Comparison of ENCODE assay signal across 23 cellular contexts in the genomic region with DNA sequence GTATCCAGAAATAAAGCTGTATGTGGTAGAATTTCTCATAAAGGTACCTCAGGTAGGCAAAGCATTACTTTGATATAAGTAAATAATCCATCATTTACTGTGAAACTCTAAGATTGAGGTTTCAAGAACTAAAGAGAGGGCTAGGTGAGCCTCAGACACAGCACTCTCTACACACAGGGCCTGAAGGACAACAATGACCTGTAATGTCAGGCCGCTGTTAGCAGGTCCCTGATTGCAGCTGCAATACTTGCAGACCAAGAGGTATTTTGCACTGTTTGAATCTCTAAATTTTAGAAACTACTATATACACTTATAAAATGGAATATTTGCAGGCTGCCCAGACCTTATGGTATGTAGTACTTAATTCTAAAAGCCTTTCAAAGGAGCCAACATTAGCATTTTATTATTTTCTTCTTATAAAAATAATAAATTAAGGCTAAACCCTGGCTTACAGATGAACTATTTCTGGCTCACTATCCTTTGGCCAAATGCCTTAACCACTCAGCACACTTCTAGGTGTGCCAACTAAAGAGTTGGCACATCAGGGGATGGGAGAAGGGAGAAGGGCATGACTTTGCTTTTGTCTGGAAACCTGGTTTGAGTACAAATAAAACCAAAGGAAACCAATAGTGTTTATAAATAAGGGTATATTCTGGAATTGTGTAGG.
DNase-seq lines count a peak whose midpoint lies in the region; ATAC-seq, FAIRE-seq and TF ChIP-seq lines count a peak whose summit lies in the region.
"Had no signal": no experiment of that assay in that cellular context is flagged by ENCODE, and none has a peak within 500 bp of the region (broad histone marks: within the 10 kb centered on the region; RNA-seq: fewer than 3 reads in every experiment).

No MANE protein-coding gene starts in this region.

- ATAC-seq in right lobe of liver = peak; percentile 75 to 82 (median 78)
- ATAC-seq in HepG2 = no peak
- peak; percentile 76 to 92 (median 86) for ATAC-seq in heart right ventricle
- peak; percentile 9 to 51 for ATAC-seq in lower lobe of right lung
- ATAC-seq in activated T-cell treated with anti-CD3 and anti-CD28 coated beads, Interleukin-2, amount 50 U/mL, for 4 hours = no peak
- no peak for ATAC-seq in HG03045 (IDR thresholded peaks at IDR 0.05; ENCODE audit: unreplicated experiment)
- ATAC-seq: HCT116, K562 had no signal

- H3K4me3 ChIP-seq in right lobe of liver (no peak overlapping the region), HepG2 (replicated peaks in 1 of 3; ENCODE audit: insufficient read depth in 1 of 3, low read depth in 2 of 3, low read length in 3 of 3) (no peak overlapping the region), heart right ventricle (no peak overlapping the region), lower lobe of right lung (no peak overlapping the region), lower leg skin (ENCODE audit: low read depth, poor library complexity, severe bottlenecking) (no peak overlapping the region)
- H3K4me3 ChIP-seq: K562, PC-9 had no signal

- no peaks in the 10 kb centered on the region for H3K36me3 ChIP-seq in right lobe of liver
- H3K36me3 ChIP-seq in HepG2 (replicated peaks in 1 of 2; ENCODE audit: control insufficient read depth in 1 of 2, insufficient read depth in 2 of 2, low read length in 2 of 2) = no peaks in the 10 kb centered on the region
- no peaks in the 10 kb centered on the region for H3K36me3 ChIP-seq in heart right ventricle
- H3K36me3 ChIP-seq in lower lobe of right lung = no peaks in the 10 kb centered on the region

- H3K27ac Mint-ChIP-seq in activated CD4-positive, alpha-beta T cell treated with anti-CD3 and anti-CD28 coated beads, Interleukin-2, amount 10 ng/mL, durations not matched to agents 24 days and 14 days = no peak overlapping the region
- H3K27ac Mint-ChIP-seq: CD4-positive, alpha-beta T cell had no signal

- in situ Hi-C loops in HepG2 (cut with HindIII; ENCODE audit: extremely low pct_ligation_motif_present, low pct_unique_long_range_greater_than_20kb) = no loop called here

- TF ChIP-seq CTCF in right lobe of liver (IDR thresholded peaks at IDR 0.05) = no peak
- no peak for TF ChIP-seq CTCF in HepG2 (CRISPR knock-in tag; IDR thresholded peaks at IDR 0.05)
- TF ChIP-seq CTCF in heart right ventricle (IDR thresholded peaks at IDR 0.05) = no peak
- no peak for TF ChIP-seq CTCF in lower lobe of right lung (IDR thresholded peaks at IDR 0.05)
- no peak for TF ChIP-seq CTCF in lower leg skin (IDR thresholded peaks at IDR 0.05)

- peaks cover 19% of the 10 kb centered on the region for H3K4me1 Mint-ChIP-seq in activated T-cell treated with anti-CD3 and anti-CD28 coated beads, Interleukin-2, amount 50 U/mL, for 4 hours (ENCODE audit: low read depth)
- H3K4me1 Mint-ChIP-seq in activated CD4-positive, alpha-beta T cell treated with anti-CD3 and anti-CD28 coated beads, Interleukin-2, amount 10 ng/mL, durations not matched to agents 24 days and 14 days = peaks cover 15% of the 10 kb centered on the region

- H2AFZ ChIP-seq in HepG2 (ENCODE audit: low read length) = no peak overlapping the region
- H2AFZ ChIP-seq: PC-9 had no signal

- 56% methylated on average over 1 of the region's 1 CpG for WGBS in right lobe of liver (ENCODE audit: insufficient coverage, low coverage, low lambda C conversion rate, missing lambda C conversion rate)
- 59% methylated on average over 1 of the region's 1 CpG for WGBS in HepG2 (ENCODE audit: low lambda C conversion rate)
- 41 to 66% methylated on average over 1 of the region's 1 CpG for WGBS in heart right ventricle, 2 donors
- 65 to 85% methylated on average over 1 of the region's 1 CpG for WGBS in lower leg skin, 2 donors

- TF ChIP-seq POLR2A in right lobe of liver (IDR thresholded peaks at IDR 0.05) (no peak), HepG2 (IDR thresholded peaks at IDR 0.05; ENCODE audit: insufficient read depth in 1 of 2, low read depth in 2 of 2, low read length in 2 of 2) (no peak), lower leg skin (IDR thresholded peaks at IDR 0.05) (no peak)

- CTCF ChIA-PET in HepG2 (lab: Yijun Ruan, JAX; ENCODE audit: low intra/inter-chr PET ratio, low total read pairs) = no interaction called here

- peak overlapping the region in 1 of 3 donors; percentile 2 for H3K27ac ChIP-seq in right lobe of liver
- H3K27ac ChIP-seq in HepG2 (ENCODE audit: extremely low read length, insufficient read depth, low read length) = no peak overlapping the region
- peak overlapping the region in 9 of 10 donors; percentile 41 to 80 (median 61) for H3K27ac ChIP-seq in heart right ventricle
- no peak overlapping the region for H3K27ac ChIP-seq in lower lobe of right lung
- H3K27ac ChIP-seq: HL-60, PC-9 had no signal

- H3K4me1 ChIP-seq in right lobe of liver = peaks cover 0 to 26% (median 0%) of the 10 kb centered on the region in 4 donors
- H3K4me1 ChIP-seq in HepG2 (ENCODE audit: insufficient read depth, low read length) = no peaks in the 10 kb centered on the region
- peaks cover 0 to 23% (median 0%) of the 10 kb centered on the region in 9 donors for H3K4me1 ChIP-seq in heart right ventricle
- peaks cover 19% of the 10 kb centered on the region for H3K4me1 ChIP-seq in lower lobe of right lung

- no peak for FAIRE-seq in HepG2 (lab: Jason Lieb, UNC)
- FAIRE-seq: D721Med, GM12892, GM19239, K562 had no signal

- H3K9me3 Mint-ChIP-seq in activated T-cell treated with anti-CD3 and anti-CD28 coated beads, Interleukin-2, amount 50 U/mL, for 4 hours = peaks cover 3% of the 10 kb centered on the region
- peaks cover 4% of the 10 kb centered on the region for H3K9me3 Mint-ChIP-seq in activated CD4-positive, alpha-beta T cell treated with anti-CD3 and anti-CD28 coated beads, Interleukin-2, amount 10 ng/mL, durations not matched to agents 24 days and 14 days
- H3K9me3 Mint-ChIP-seq: CD4-positive, alpha-beta T cell had no signal

- no peaks in the 10 kb centered on the region for H3K27me3 ChIP-seq in right lobe of liver
- H3K27me3 ChIP-seq in HepG2 (ENCODE audit: control insufficient read depth in 1 of 2, insufficient read depth in 2 of 2, low read length in 2 of 2) = peaks cover 0 to 4% of the 10 kb centered on the region in 2 experiments; a peak in 2 of 5 replicates
- H3K27me3 ChIP-seq in heart right ventricle = no peaks in the 10 kb centered on the region
- H3K27me3 ChIP-seq in lower lobe of right lung (ENCODE audit: low read depth) = no peaks in the 10 kb centered on the region

- TF ChIP-seq RAD21 in HepG2 (CRISPR knock-in tag; IDR thresholded peaks at IDR 0.05) = no peak

- H3K4me2 ChIP-seq in HepG2 (ENCODE audit: low read depth, low read length) = no peak overlapping the region
- H3K4me2 ChIP-seq: PC-9 had no signal

- POLR2A ChIA-PET in HepG2 (lab: Yijun Ruan, JAX) = no interaction called here

- no peaks in the 10 kb centered on the region for H3K79me2 ChIP-seq in HepG2 (ENCODE audit: insufficient read depth, low read length)

- H3K36me3 Mint-ChIP-seq in activated T-cell treated with anti-CD3 and anti-CD28 coated beads, Interleukin-2, amount 50 U/mL, for 4 hours (ENCODE audit: insufficient read depth) = no peaks in the 10 kb centered on the region
- no peaks in the 10 kb centered on the region for H3K36me3 Mint-ChIP-seq in activated CD4-positive, alpha-beta T cell treated with anti-CD3 and anti-CD28 coated beads, Interleukin-2, amount 10 ng/mL, durations not matched to agents 24 days and 14 days (ENCODE audit: low read depth)

- intact Hi-C loops in right lobe of liver (cut with DNase I) (no loop called here), HepG2 (cut with micrococcal nuclease; ENCODE audit: unreplicated experiment) (no loop called here), heart right ventricle (cut with DNase I) (no loop called here), lower lobe of right lung (cut with DNase I) (no loop called here), lower leg skin (cut with DNase I; ENCODE audit: low total_unique reads) (no loop called here)
- intact Hi-C loops in activated CD4-positive, alpha-beta T cell treated with anti-CD3 and anti-CD28 coated beads, Interleukin-2, amount 10 ng/mL, durations not matched to agents 24 days and 14 days (cut with micrococcal nuclease) = no loop called here

- DNase-seq in right lobe of liver (no peak), HepG2 (ENCODE audit: low spot score) (no peak), heart right ventricle (peak in 1 of 2 donors; percentile 32), lower lobe of right lung (no peak), lower leg skin (ENCODE audit: low spot score in 2 of 2) (no peak)
- DNase-seq in activated T-cell treated with anti-CD3 and anti-CD28 coated beads, Interleukin-2, amount 50 U/mL, for 4 hours = no peak
- no peak for DNase-seq in activated CD4-positive, alpha-beta T cell treated with anti-CD3 and anti-CD28 coated beads, Interleukin-2, amount 10 ng/mL, durations not matched to agents 24 days and 14 days
- DNase-seq: AML-193; CD4-positive, alpha-beta T cell; DMS79 treated with DMSO at 0.1 percent for 48 hours; GDM1; NCI-H1048; NCI-H146; NCI-H2107; NCI-H345; PC-9 had no signal

- no peaks in the 10 kb centered on the region for H3K27me3 Mint-ChIP-seq in activated T-cell treated with anti-CD3 and anti-CD28 coated beads, Interleukin-2, amount 50 U/mL, for 4 hours (ENCODE audit: low read depth)
- no peaks in the 10 kb centered on the region for H3K27me3 Mint-ChIP-seq in activated CD4-positive, alpha-beta T cell treated with anti-CD3 and anti-CD28 coated beads, Interleukin-2, amount 10 ng/mL, durations not matched to agents 24 days and 14 days
- H3K27me3 Mint-ChIP-seq: CD4-positive, alpha-beta T cell had no signal

- H3K4me3 Mint-ChIP-seq in activated T-cell treated with anti-CD3 and anti-CD28 coated beads, Interleukin-2, amount 50 U/mL, for 4 hours = no peak overlapping the region
- H3K4me3 Mint-ChIP-seq in activated CD4-positive, alpha-beta T cell treated with anti-CD3 and anti-CD28 coated beads, Interleukin-2, amount 10 ng/mL, durations not matched to agents 24 days and 14 days = no peak overlapping the region
- H3K4me3 Mint-ChIP-seq: CD4-positive, alpha-beta T cell had no signal

- H3K9ac ChIP-seq in HepG2 (ENCODE audit: insufficient read depth, low read depth, low read length) = no peak overlapping the region

- H3K9me3 ChIP-seq in right lobe of liver (no peaks in the 10 kb centered on the region), HepG2 (ENCODE audit: low read length) (no peaks in the 10 kb centered on the region), heart right ventricle (no peaks in the 10 kb centered on the region), lower lobe of right lung (no peaks in the 10 kb centered on the region)

- no peaks in the 10 kb centered on the region for H4K20me1 ChIP-seq in HepG2 (ENCODE audit: insufficient read depth, low read length)

- no peak for TF ChIP-seq EP300 in HepG2 (IDR thresholded peaks at IDR 0.05; ENCODE audit: low read depth in 2 of 2, low read length in 2 of 2)
- TF ChIP-seq EP300 in HepG2 (CRISPR knock-in tag; IDR thresholded peaks at IDR 0.05; ENCODE audit: borderline replicate concordance) = no peak

- no TSS peak for BruUV-seq in HepG2 (replicated peaks; lab: Mats Ljungman, UMichigan)

Comparison
In these comparisons a context has a peak if more than half of its experiments do, and no peak if none do; other contexts are left out.
1. ATAC-seq: peak in right lobe of liver (4 of 4), heart right ventricle (8 of 8) and lower lobe of right lung (2 of 2); none in HepG2 (single experiment), activated T-cell treated with anti-CD3 and anti-CD28 coated beads, Interleukin-2, amount 50 U/mL, for 4 hours (0 of 2) and HG03045 (single experiment).
2. H3K27ac ChIP-seq: peak in heart right ventricle (9 of 10); none in HepG2 (single experiment) and lower lobe of right lung (single experiment).